ENCODE assay signal across 19 cellular contexts in the genomic region with DNA sequence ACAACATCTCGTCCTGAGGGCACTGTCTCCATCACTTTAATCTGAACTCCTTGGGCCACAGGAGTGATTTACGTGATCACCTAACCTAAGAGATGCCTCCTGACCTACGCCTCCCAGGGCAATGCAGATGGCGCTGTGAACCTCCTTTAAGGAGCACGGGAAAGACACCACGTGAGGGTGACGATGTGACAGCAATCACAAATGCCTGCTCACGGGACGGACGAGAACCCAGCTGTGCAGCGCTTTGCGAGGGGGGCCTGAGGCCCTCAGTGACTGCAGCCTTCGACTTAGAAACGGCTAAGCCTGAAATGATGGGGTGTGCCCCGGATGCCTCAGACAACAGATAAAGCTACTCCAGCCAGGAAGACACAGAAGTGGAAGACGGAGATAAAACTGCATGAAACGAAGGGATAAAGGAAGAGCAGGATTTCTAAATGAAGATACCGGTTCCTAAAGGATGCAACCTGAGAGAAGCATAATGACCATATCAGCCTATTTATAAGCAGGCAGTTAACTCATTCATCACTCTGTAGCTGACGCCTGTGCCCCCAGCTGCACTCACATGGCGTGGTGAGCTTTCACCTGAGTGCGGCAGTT. TPM values are rescaled to one million over a fixed set of nuclear protein-coding genes. Genes with fewer than 3 reads are reported as not detected.
DNase-seq lines count a peak whose midpoint lies in the region; ATAC-seq and TF ChIP-seq lines count a peak whose summit lies in the region.
"Had no signal": no experiment of that assay in that cellular context is flagged by ENCODE, and none has a peak within 500 bp of the region (broad histone marks: within the 10 kb centered on the region; RNA-seq: fewer than 3 reads in every experiment).

No MANE protein-coding gene starts in this region.

- no peak overlapping the region for H2BK5ac ChIP-seq in IMR-90 (ENCODE audit: low read depth, low read length, poor library complexity, severe bottlenecking)

- H3K9me1 ChIP-seq in IMR-90 (ENCODE audit: insufficient read depth, low read length): no peaks in the 10 kb centered on the region; the same call in 1 of the 2 replicates

- ATAC-seq in IMR-90 (ENCODE audit: low read depth): no peak
- no peak for ATAC-seq in WTC11
- ATAC-seq in stimulated activated naive CD8-positive, alpha-beta T cell treated with anti-CD3 and anti-CD28 coated beads, Interleukin-15, amount 100 ng/mL, for 72 hours: no peak
- ATAC-seq: CD8-positive, alpha-beta T cell; GM23338 had no signal

- H2AK9ac ChIP-seq in IMR-90 (replicated peaks; ENCODE audit: low read depth, low read length, poor library complexity): peak overlapping the region; percentile 35

- peak overlapping the region; percentile 58 for H2AFZ ChIP-seq in IMR-90 (replicated peaks; ENCODE audit: low read length, poor library complexity)
- H2AFZ ChIP-seq: GM23338 had no signal

- no peak overlapping the region for H3K23ac ChIP-seq in IMR-90 (ENCODE audit: low read depth, low read length)

- H2BK120ac ChIP-seq in IMR-90 (ENCODE audit: low read depth, low read length): no peak overlapping the region

- no peak overlapping the region for H3K14ac ChIP-seq in IMR-90 (replicated peaks; ENCODE audit: low read depth, low read length)

- intact Hi-C loops in IMR-90 (cut with micrococcal nuclease): no loop called here
- intact Hi-C loops in activated naive CD4-positive, alpha-beta T cell treated with anti-CD3 and anti-CD28 coated beads for 36 hours (cut with micrococcal nuclease): no loop called here

- no peak overlapping the region for H2AK5ac ChIP-seq in IMR-90 (ENCODE audit: low read depth, low read length)

- TF ChIP-seq CTCF in IMR-90 (conservative IDR thresholded peaks at IDR 0.05; ENCODE audit: low read depth, low read length) (no peak), WTC11 (IDR thresholded peaks at IDR 0.05) (no peak)

- no peak overlapping the region for H3K4ac ChIP-seq in IMR-90 (ENCODE audit: low read depth, low read length)

- POLR2A ChIA-PET in IMR-90 (lab: Charles Lee; ENCODE audit: unreplicated experiment): no interaction called here
- POLR2A ChIA-PET in WTC11 (lab: Charles Lee): no interaction called here

- TF ChIP-seq RAD21 in IMR-90 (IDR thresholded peaks at IDR 0.05; ENCODE audit: low read length): no peak

- 67% methylated on average over 8 of the region's 21 CpGs; no CpG with 5 or more reads in 1 of the 2 experiments for WGBS in IMR-90 (ENCODE audit: extremely low coverage in 2 of 2, insufficient read length in 1 of 2), 2 experiments

- H3K18ac ChIP-seq in IMR-90 (ENCODE audit: low read depth, low read length): no peak overlapping the region

- H2BK15ac ChIP-seq in IMR-90 (ENCODE audit: low read depth, low read length): no peak overlapping the region

- no peak overlapping the region for H3K56ac ChIP-seq in IMR-90 (ENCODE audit: extremely low read depth, insufficient read depth, low read length)

- CTCF ChIA-PET in IMR-90 (lab: Yijun Ruan, JAX) (no interaction called here), WTC11 (lab: Charles Lee) (no interaction called here)
- CTCF ChIA-PET in activated naive CD4-positive, alpha-beta T cell treated with anti-CD3 and anti-CD28 coated beads for 36 hours (lab: Charles Lee): no interaction called here

- dilution Hi-C loops in IMR-90 (cut with HindIII; ENCODE audit: low sequenced_read_pairs, unreplicated experiment): no loop called here

- peaks cover 56% of the 10 kb centered on the region for H3K36me3 Mint-ChIP-seq in T-helper 2 cell treated with Interferon-gamma antibody and Interleukin-4, amounts not matched to agents 5 μg/mL and 100 μg/mL, for 36 hours (ENCODE audit: low read depth)
- H3K36me3 Mint-ChIP-seq in WTC11: peaks cover 45% of the 10 kb centered on the region
- peaks cover 32% of the 10 kb centered on the region for H3K36me3 Mint-ChIP-seq in activated naive CD4-positive, alpha-beta T cell treated with anti-CD3 and anti-CD28 coated beads for 36 hours (ENCODE audit: low read depth)

- H3K9ac ChIP-seq in IMR-90 (ENCODE audit: low read depth, low read length): no peak overlapping the region

- H3K4me1 Mint-ChIP-seq in T-helper 2 cell treated with Interferon-gamma antibody and Interleukin-4, amounts not matched to agents 5 μg/mL and 100 μg/mL, for 36 hours (ENCODE audit: low read depth): no peaks in the 10 kb centered on the region
- peaks cover 10% of the 10 kb centered on the region for H3K4me1 Mint-ChIP-seq in WTC11
- no peaks in the 10 kb centered on the region for H3K4me1 Mint-ChIP-seq in activated naive CD4-positive, alpha-beta T cell treated with anti-CD3 and anti-CD28 coated beads for 36 hours (ENCODE audit: low read depth)
- peaks cover 32% of the 10 kb centered on the region for H3K4me1 Mint-ChIP-seq in stimulated activated naive CD8-positive, alpha-beta T cell treated with anti-CD3 and anti-CD28 coated beads, Interleukin-15, amount 100 ng/mL, for 72 hours
- H3K4me1 Mint-ChIP-seq: CD14-positive monocyte had no signal

- no peaks in the 10 kb centered on the region for H3K4me1 ChIP-seq in IMR-90 (ENCODE audit: control insufficient read depth, insufficient read depth, low read length)

- no peak overlapping the region for H4K5ac ChIP-seq in IMR-90 (ENCODE audit: low read depth, low read length)

- no peaks in the 10 kb centered on the region for H3K27me3 ChIP-seq in IMR-90 (ENCODE audit: control insufficient read depth, insufficient read depth, low read length)

- H3K9me3 Mint-ChIP-seq in T-helper 2 cell treated with Interferon-gamma antibody and Interleukin-4, amounts not matched to agents 5 μg/mL and 100 μg/mL, for 36 hours: no peaks in the 10 kb centered on the region
- no peaks in the 10 kb centered on the region for H3K9me3 Mint-ChIP-seq in WTC11
- H3K9me3 Mint-ChIP-seq in activated naive CD4-positive, alpha-beta T cell treated with anti-CD3 and anti-CD28 coated beads for 36 hours: no peaks in the 10 kb centered on the region
- H3K9me3 Mint-ChIP-seq in stimulated activated naive CD8-positive, alpha-beta T cell treated with anti-CD3 and anti-CD28 coated beads, Interleukin-15, amount 100 ng/mL, for 72 hours: no peaks in the 10 kb centered on the region
- H3K9me3 Mint-ChIP-seq: CD8-positive, alpha-beta T cell; GM23338; HFFc6 had no signal

- H3K27ac Mint-ChIP-seq in T-helper 2 cell treated with Interferon-gamma antibody and Interleukin-4, amounts not matched to agents 5 μg/mL and 100 μg/mL, for 36 hours: peak overlapping the region; percentile 15
- peak overlapping the region; percentile 31; the same call in 1 of the 2 replicates for H3K27ac Mint-ChIP-seq in WTC11
- no peak overlapping the region for H3K27ac Mint-ChIP-seq in activated naive CD4-positive, alpha-beta T cell treated with anti-CD3 and anti-CD28 coated beads for 36 hours
- no peak overlapping the region for H3K27ac Mint-ChIP-seq in stimulated activated naive CD8-positive, alpha-beta T cell treated with anti-CD3 and anti-CD28 coated beads, Interleukin-15, amount 100 ng/mL, for 72 hours
- H3K27ac Mint-ChIP-seq: CD8-positive, alpha-beta T cell; GM23338; HFFc6 had no signal

- no TSS peak for BruUV-seq in IMR-90 (replicated peaks; lab: Mats Ljungman, UMichigan)

- H3K4me3 Mint-ChIP-seq in T-helper 2 cell treated with Interferon-gamma antibody and Interleukin-4, amounts not matched to agents 5 μg/mL and 100 μg/mL, for 36 hours: no peak overlapping the region
- H3K4me3 Mint-ChIP-seq in WTC11: no peak overlapping the region
- H3K4me3 Mint-ChIP-seq in activated naive CD4-positive, alpha-beta T cell treated with anti-CD3 and anti-CD28 coated beads for 36 hours: no peak overlapping the region
- H3K4me3 Mint-ChIP-seq in stimulated activated naive CD8-positive, alpha-beta T cell treated with anti-CD3 and anti-CD28 coated beads, Interleukin-15, amount 100 ng/mL, for 72 hours: no peak overlapping the region
- H3K4me3 Mint-ChIP-seq: CD8-positive, alpha-beta T cell; GM23338; HFFc6 had no signal

- DNase-seq in T-helper 2 cell treated with Interferon-gamma antibody and Interleukin-4, amounts not matched to agents 5 μg/mL and 100 μg/mL, for 36 hours (ENCODE audit: low spot score): no peak
- DNase-seq in T-helper 2 cell: no peak
- no peak for DNase-seq in IMR-90
- no peak for DNase-seq in WTC11 (ENCODE audit: low spot score)
- DNase-seq in medulla oblongata (ENCODE audit: extremely low spot score): peak; percentile 12
- no peak for DNase-seq in KBM-7
- no peak for DNase-seq in activated naive CD4-positive, alpha-beta T cell treated with anti-CD3 and anti-CD28 coated beads for 36 hours
- DNase-seq in stimulated activated naive CD8-positive, alpha-beta T cell treated with anti-CD3 and anti-CD28 coated beads, Interleukin-15, amount 100 ng/mL, for 72 hours: no peak
- DNase-seq: CD8-positive, alpha-beta T cell; COR-L47; DMS153; DMS79 treated with DMSO at 0.1 percent for 48 hours; EL; HCEC 1CT; HFFc6 had no signal

- no peak overlapping the region for H3K27ac ChIP-seq in IMR-90 (ENCODE audit: insufficient read depth, low read length)
- H3K27ac ChIP-seq: 22Rv1, HL-60 had no signal

- no peak overlapping the region for H4K8ac ChIP-seq in IMR-90 (ENCODE audit: low read depth in 2 of 2, low read length in 2 of 2)

- no peak overlapping the region for H3K4me3 ChIP-seq in IMR-90 (ENCODE audit: insufficient read depth, low read depth, low read length)
- H3K4me3 ChIP-seq: GM23338 had no signal

- in situ Hi-C loops in IMR-90 (cut with MboI; ENCODE audit: low sequenced_read_pairs): no loop called here
- in situ Hi-C loops in KBM-7 (cut with MboI; ENCODE audit: low pct_unique_long_range_greater_than_20kb, low sequenced_read_pairs): no loop called here

- no peak overlapping the region for H4K91ac ChIP-seq in IMR-90 (ENCODE audit: insufficient read depth, low read depth, low read length)

- H3K4me2 ChIP-seq in IMR-90 (ENCODE audit: low read depth, low read length): no peak overlapping the region
- H3K4me2 ChIP-seq: GM23338 had no signal

- H4K20me1 ChIP-seq in IMR-90 (ENCODE audit: insufficient read depth, low read length): no peaks in the 10 kb centered on the region; the same call in 1 of the 2 replicates

- no peaks in the 10 kb centered on the region for H3K27me3 Mint-ChIP-seq in T-helper 2 cell treated with Interferon-gamma antibody and Interleukin-4, amounts not matched to agents 5 μg/mL and 100 μg/mL, for 36 hours (ENCODE audit: low read depth)
- H3K27me3 Mint-ChIP-seq in WTC11 (ENCODE audit: low read depth): no peaks in the 10 kb centered on the region
- H3K27me3 Mint-ChIP-seq in activated naive CD4-positive, alpha-beta T cell treated with anti-CD3 and anti-CD28 coated beads for 36 hours (ENCODE audit: low read depth): no peaks in the 10 kb centered on the region
- no peaks in the 10 kb centered on the region for H3K27me3 Mint-ChIP-seq in stimulated activated naive CD8-positive, alpha-beta T cell treated with anti-CD3 and anti-CD28 coated beads, Interleukin-15, amount 100 ng/mL, for 72 hours

- TF ChIP-seq POLR2A in IMR-90 (IDR thresholded peaks at IDR 0.05; ENCODE audit: low read depth, low read length): no peak

- H3K36me3 ChIP-seq in IMR-90 (ENCODE audit: control insufficient read depth, insufficient read depth, low read length): peaks cover 54% of the 10 kb centered on the region

- H3K79me1 ChIP-seq in IMR-90 (ENCODE audit: low read depth in 1 of 2, low read length in 2 of 2): no peaks in the 10 kb centered on the region

- no peak overlapping the region for H2BK20ac ChIP-seq in IMR-90 (ENCODE audit: low read depth, low read length)

- no peaks in the 10 kb centered on the region for H3K9me3 ChIP-seq in IMR-90 (ENCODE audit: control insufficient read depth, insufficient read depth, low read length)

RNA-seq across cellular contexts. Expression of gene GOLGA3, which starts 13.9 kb away (rescaled TPM):
- 99.8 and 102 TPM in 2 replicates for total RNA-seq in IMR-90 (2012; rRNA removed)
- 39.6 and 41.1 TPM in 2 replicates for polyA plus RNA-seq in IMR-90 (2012; rRNA removed)
- polyA plus RNA-seq in IMR-90 (2012; cell fraction: cytosol; rRNA removed): 28.7 and 29.9 TPM in 2 replicates
- 62.0 and 68.6 TPM in 2 replicates for polyA plus RNA-seq in IMR-90 (2012; cell fraction: nucleus; rRNA removed; ENCODE audit: low replicate concordance)
- total RNA-seq in WTC11 (2021): 36.8 to 47.8 TPM (median 39.6 TPM) in 3 replicates
- total RNA-seq in activated naive CD4-positive, alpha-beta T cell treated with anti-CD3 and anti-CD28 coated beads for 36 hours: 10 to 100 TPM; 25.2 to 29.1 TPM

RNA-seq across cellular contexts. Expression of gene CHFR, which starts 44.9 kb away (rescaled TPM):
- total RNA-seq in IMR-90 (2012; rRNA removed) (11.4 and 13.4 TPM in 2 replicates), WTC11 (2021) (50.2 to 58.7 TPM (median 53.9 TPM) in 3 replicates)
- 29.9 and 35.3 TPM in 2 replicates for polyA plus RNA-seq in IMR-90 (2012; rRNA removed)
- 18.3 and 22.6 TPM in 2 replicates for polyA plus RNA-seq in IMR-90 (2012; cell fraction: cytosol; rRNA removed)
- polyA plus RNA-seq in IMR-90 (2012; cell fraction: nucleus; rRNA removed; ENCODE audit: low replicate concordance): 136 and 171 TPM in 2 replicates
- total RNA-seq in activated naive CD4-positive, alpha-beta T cell treated with anti-CD3 and anti-CD28 coated beads for 36 hours: 10 to 100 TPM; 27.2 to 32.8 TPM

Comparison
In these comparisons a context has a peak if more than half of its experiments do, and no peak if none do; other contexts are left out.
1. H3K27ac Mint-ChIP-seq: peak in T-helper 2 cell treated with Interferon-gamma antibody and Interleukin-4, amounts not matched to agents 5 μg/mL and 100 μg/mL, for 36 hours (single experiment) and WTC11 (single experiment); none in activated naive CD4-positive, alpha-beta T cell treated with anti-CD3 and anti-CD28 coated beads for 36 hours (single experiment) and stimulated activated naive CD8-positive, alpha-beta T cell treated with anti-CD3 and anti-CD28 coated beads, Interleukin-15, amount 100 ng/mL, for 72 hours (0 of 2).